9 cellular contexts compared by ENCODE assay signal in genomic region chr2:23916727-23917458, GRCh38. TPM values are rescaled to one million over a fixed set of nuclear protein-coding genes. Genes with fewer than 3 reads are reported as not detected.
A peak's percentile ranks its signal among the peaks of the same experiment; 100 is the strongest.
DNase-seq lines count a peak whose midpoint lies in the region; ATAC-seq and TF ChIP-seq lines count a peak whose summit lies in the region.
"Had no signal": no experiment of that assay in that cellular context is flagged by ENCODE, and none has a peak within 500 bp of the region (broad histone marks: within the 10 kb centered on the region; RNA-seq: fewer than 3 reads in every experiment).

No MANE protein-coding gene starts in this region.

- H3K27me3 Mint-ChIP-seq in CD8-positive, alpha-beta T cell (ENCODE audit: low read depth) = no peaks in the 10 kb centered on the region

- peak overlapping the region; percentile 16 for H3K4me3 Mint-ChIP-seq in CD8-positive, alpha-beta T cell

- H3K36me3 ChIP-seq in CD8-positive, alpha-beta T cell (ENCODE audit: insufficient read depth, low read length) = no peaks in the 10 kb centered on the region
- H3K36me3 ChIP-seq: adrenal gland had no signal

- TF ChIP-seq CTCF in CD8-positive, alpha-beta T cell (IDR thresholded peaks at IDR 0.05) = no peak
- TF ChIP-seq CTCF in fibroblast of the aortic adventitia (IDR thresholded peaks at IDR 0.05; ENCODE audit: insufficient read depth, low read length) = no peak

- peaks cover 31% of the 10 kb centered on the region for H3K4me1 ChIP-seq in CD8-positive, alpha-beta T cell (ENCODE audit: insufficient read depth, low read length)

- H3K36me3 Mint-ChIP-seq in CD8-positive, alpha-beta T cell = peaks cover 2% of the 10 kb centered on the region

- peak overlapping the region; percentile 29 for H3K27ac Mint-ChIP-seq in CD8-positive, alpha-beta T cell

- H3K9me3 Mint-ChIP-seq in CD8-positive, alpha-beta T cell = no peaks in the 10 kb centered on the region

- CTCF ChIA-PET in CD8-positive, alpha-beta T cell (lab: Charles Lee) = no interaction called here

- ATAC-seq in CD8-positive, alpha-beta T cell = peak; percentile 49
- ATAC-seq in GM21447 (IDR thresholded peaks at IDR 0.05; ENCODE audit: unreplicated experiment) (peak; percentile 73), GM21526 (IDR thresholded peaks at IDR 0.05; ENCODE audit: low FRiP score, unreplicated experiment) (no peak), GM21737 (IDR thresholded peaks at IDR 0.05; ENCODE audit: unreplicated experiment) (no peak), GM18519 (IDR thresholded peaks at IDR 0.05; ENCODE audit: low FRiP score, unreplicated experiment) (no peak)

- DNase-seq in CD8-positive, alpha-beta T cell = peak in 1 of 7 experiments; percentile 22
- DNase-seq in NCI-H345 (lab: John Stamatoyannopoulos, UW) (peak; percentile 62), fibroblast of the aortic adventitia (ENCODE audit: low read depth) (peak; percentile 18), NCI-H146 treated with DMSO at 0.1 percent for 48 hours (lab: John Stamatoyannopoulos, UW; ENCODE audit: unreplicated experiment) (no peak)
- DNase-seq: adrenal gland had no signal

- H3K9me3 ChIP-seq in CD8-positive, alpha-beta T cell (ENCODE audit: low read length) = no peaks in the 10 kb centered on the region
- H3K9me3 ChIP-seq: adrenal gland had no signal

- no peaks in the 10 kb centered on the region for H3K27me3 ChIP-seq in CD8-positive, alpha-beta T cell (ENCODE audit: insufficient read depth, low read length)
- H3K27me3 ChIP-seq: adrenal gland had no signal

- H3K4me3 ChIP-seq in CD8-positive, alpha-beta T cell (ENCODE audit: low read depth, low read length) = no peak overlapping the region
- no peak overlapping the region for H3K4me3 ChIP-seq in fibroblast of the aortic adventitia (ENCODE audit: low read depth, low read length)
- H3K4me3 ChIP-seq: adrenal gland had no signal

- no peak overlapping the region for H3K27ac ChIP-seq in CD8-positive, alpha-beta T cell (ENCODE audit: low read depth, low read length)

- intact Hi-C loops in CD8-positive, alpha-beta T cell (cut with DNase I, micrococcal nuclease) = no loop called here

- POLR2A ChIA-PET in CD8-positive, alpha-beta T cell (lab: Charles Lee) = interaction anchor here (1.5 kb wide), 1 partner anchor 9 kb away, joined by 4 read pairs; no protein-coding TSS in a partner anchor

- peaks cover 66% of the 10 kb centered on the region for H3K4me1 Mint-ChIP-seq in CD8-positive, alpha-beta T cell (ENCODE audit: low read depth)

RNA-seq across cellular contexts. Expression of gene ATAD2B, which starts 10.0 kb away (rescaled TPM):
- 10 to 100 TPM; 32.0 to 32.4 TPM for total RNA-seq in CD8-positive, alpha-beta T cell
- total RNA-seq in fibroblast of the aortic adventitia (ENCODE audit: low replicate concordance) = 10.6 and 22.4 TPM in 2 replicates

RNA-seq across cellular contexts. Expression of gene UBXN2A, which starts 23.4 kb away (rescaled TPM):
- total RNA-seq in CD8-positive, alpha-beta T cell = 10 to 100 TPM; 17.7 to 18.0 TPM
- total RNA-seq in fibroblast of the aortic adventitia (ENCODE audit: low replicate concordance) = 12.4 and 14.2 TPM in 2 replicates

Comparison
In these comparisons a context has a peak if more than half of its experiments do, and no peak if none do; other contexts are left out.
1. ATAC-seq: peak in CD8-positive, alpha-beta T cell (single experiment) and GM21447 (single experiment); none in GM21526 (single experiment), GM21737 (single experiment) and GM18519 (single experiment).